In genomic region chrX:24655679-24656078, GRCh38 we compare ENCODE assay signal across 2 cellular contexts. TPM values are rescaled to one million over a fixed set of nuclear protein-coding genes. Genes with fewer than 3 reads are reported as not detected.
"Had no signal": no experiment of that assay in that cellular context is flagged by ENCODE, and none has a peak within 500 bp of the region (broad histone marks: within the 10 kb centered on the region; RNA-seq: fewer than 3 reads in every experiment).

No MANE protein-coding gene starts in this region.

RNA-seq across cellular contexts. Expression of gene PCYT1B, which starts 8.5 kb away (rescaled TPM):
- total RNA-seq: Right ventricle myocardium superior, SJSA1 had no signal
